Comparison of ENCODE assay signal across 2 cellular contexts in the genomic region with DNA sequence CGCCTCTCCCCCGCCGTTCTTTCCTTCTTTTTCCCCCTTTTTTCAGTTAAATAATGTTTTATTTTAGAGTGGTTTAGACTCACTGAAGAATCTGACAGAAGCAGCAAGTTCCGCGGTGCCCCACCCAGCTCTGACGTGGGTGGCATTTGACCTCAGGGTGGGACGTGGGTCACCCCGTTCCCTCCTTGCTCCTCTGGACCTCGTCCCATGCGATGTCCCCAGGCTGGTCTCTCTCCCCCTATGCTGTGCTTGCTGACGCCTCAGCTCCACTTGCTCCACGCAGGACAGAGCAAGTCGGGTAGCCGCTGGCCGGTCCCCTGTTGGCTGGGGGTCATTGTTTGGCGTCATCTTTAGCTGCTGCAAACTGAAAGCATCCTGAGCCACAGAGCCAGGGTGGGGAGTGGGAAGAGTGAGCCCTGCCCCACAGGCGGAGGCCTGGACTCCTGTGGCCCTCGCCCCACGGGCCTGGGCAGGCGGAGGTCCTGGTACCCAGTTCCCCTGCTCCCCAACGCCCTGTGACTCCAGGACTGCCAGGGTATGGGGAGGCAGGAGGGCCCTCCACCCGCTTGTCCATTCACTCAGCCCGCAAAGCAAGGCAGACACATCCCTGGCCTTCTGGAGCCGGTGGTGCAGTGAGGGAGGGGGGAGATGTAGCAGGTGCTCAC.
TF ChIP-seq lines count a peak whose summit lies in the region.

No MANE protein-coding gene starts in this region.

TF ChIP-seq in SK-N-SH, 30 proteins besides CTCF, POLR2A, EP300 and RAD21:
- TF ChIP-seq YY1 (IDR thresholded peaks at IDR 0.05; ENCODE audit: low read depth) (no peak), RFX5 (IDR thresholded peaks at IDR 0.05; ENCODE audit: low read length) (no peak), FOXJ3 (CRISPR knock-in tag; IDR thresholded peaks at IDR 0.05) (no peak), ELF1 (IDR thresholded peaks at IDR 0.05) (no peak), TAF1 (IDR thresholded peaks at IDR 0.05; ENCODE audit: borderline replicate concordance, low read depth, low read length) (no peak), JUND (IDR thresholded peaks at IDR 0.05) (no peak), FOSL2 (IDR thresholded peaks at IDR 0.05; ENCODE audit: borderline replicate concordance, low read depth) (no peak)
- TF ChIP-seq, protein P1, sequence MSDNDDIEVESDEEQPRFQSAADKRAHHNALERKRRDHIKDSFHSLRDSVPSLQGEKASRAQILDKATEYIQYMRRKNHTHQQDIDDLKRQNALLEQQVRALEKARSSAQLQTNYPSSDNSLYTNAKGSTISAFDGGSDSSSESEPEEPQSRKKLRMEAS (IDR thresholded peaks at IDR 0.05; ENCODE audit: low read depth): no peak
- TF ChIP-seq, protein P2, sequence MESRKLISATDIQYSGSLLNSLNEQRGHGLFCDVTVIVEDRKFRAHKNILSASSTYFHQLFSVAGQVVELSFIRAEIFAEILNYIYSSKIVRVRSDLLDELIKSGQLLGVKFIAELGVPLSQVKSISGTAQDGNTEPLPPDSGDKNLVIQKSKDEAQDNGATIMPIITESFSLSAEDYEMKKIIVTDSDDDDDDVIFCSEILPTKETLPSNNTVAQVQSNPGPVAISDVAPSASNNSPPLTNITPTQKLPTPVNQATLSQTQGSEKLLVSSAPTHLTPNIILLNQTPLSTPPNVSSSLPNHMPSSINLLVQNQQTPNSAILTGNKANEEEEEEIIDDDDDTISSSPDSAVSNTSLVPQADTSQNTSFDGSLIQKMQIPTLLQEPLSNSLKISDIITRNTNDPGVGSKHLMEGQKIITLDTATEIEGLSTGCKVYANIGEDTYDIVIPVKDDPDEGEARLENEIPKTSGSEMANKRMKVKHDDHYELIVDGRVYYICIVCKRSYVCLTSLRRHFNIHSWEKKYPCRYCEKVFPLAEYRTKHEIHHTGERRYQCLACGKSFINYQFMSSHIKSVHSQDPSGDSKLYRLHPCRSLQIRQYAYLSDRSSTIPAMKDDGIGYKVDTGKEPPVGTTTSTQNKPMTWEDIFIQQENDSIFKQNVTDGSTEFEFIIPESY (IDR thresholded peaks at IDR 0.05; ENCODE audit: borderline replicate concordance, low read depth): no peak
- TF ChIP-seq, protein P3, sequence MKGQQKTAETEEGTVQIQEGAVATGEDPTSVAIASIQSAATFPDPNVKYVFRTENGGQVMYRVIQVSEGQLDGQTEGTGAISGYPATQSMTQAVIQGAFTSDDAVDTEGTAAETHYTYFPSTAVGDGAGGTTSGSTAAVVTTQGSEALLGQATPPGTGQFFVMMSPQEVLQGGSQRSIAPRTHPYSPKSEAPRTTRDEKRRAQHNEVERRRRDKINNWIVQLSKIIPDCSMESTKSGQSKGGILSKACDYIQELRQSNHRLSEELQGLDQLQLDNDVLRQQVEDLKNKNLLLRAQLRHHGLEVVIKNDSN (IDR thresholded peaks at IDR 0.05; ENCODE audit: borderline replicate concordance, low read depth): no peak
- TF ChIP-seq, protein P4, sequence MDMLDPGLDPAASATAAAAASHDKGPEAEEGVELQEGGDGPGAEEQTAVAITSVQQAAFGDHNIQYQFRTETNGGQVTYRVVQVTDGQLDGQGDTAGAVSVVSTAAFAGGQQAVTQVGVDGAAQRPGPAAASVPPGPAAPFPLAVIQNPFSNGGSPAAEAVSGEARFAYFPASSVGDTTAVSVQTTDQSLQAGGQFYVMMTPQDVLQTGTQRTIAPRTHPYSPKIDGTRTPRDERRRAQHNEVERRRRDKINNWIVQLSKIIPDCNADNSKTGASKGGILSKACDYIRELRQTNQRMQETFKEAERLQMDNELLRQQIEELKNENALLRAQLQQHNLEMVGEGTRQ (IDR thresholded peaks at IDR 0.05; ENCODE audit: borderline replicate concordance, low read depth, low read length): no peak

TF ChIP-seq in SK-N-SH treated with all-trans-retinoic acid at 6 μM for 48 hours, 23 proteins besides CTCF, POLR2A, EP300 and RAD21:
- TF ChIP-seq ZNF8 (CRISPR knock-in tag; IDR thresholded peaks at IDR 0.05) (no peak), TOX (CRISPR knock-in tag; IDR thresholded peaks at IDR 0.05; ENCODE audit: borderline replicate concordance) (no peak)
- TF ChIP-seq, protein P5, sequence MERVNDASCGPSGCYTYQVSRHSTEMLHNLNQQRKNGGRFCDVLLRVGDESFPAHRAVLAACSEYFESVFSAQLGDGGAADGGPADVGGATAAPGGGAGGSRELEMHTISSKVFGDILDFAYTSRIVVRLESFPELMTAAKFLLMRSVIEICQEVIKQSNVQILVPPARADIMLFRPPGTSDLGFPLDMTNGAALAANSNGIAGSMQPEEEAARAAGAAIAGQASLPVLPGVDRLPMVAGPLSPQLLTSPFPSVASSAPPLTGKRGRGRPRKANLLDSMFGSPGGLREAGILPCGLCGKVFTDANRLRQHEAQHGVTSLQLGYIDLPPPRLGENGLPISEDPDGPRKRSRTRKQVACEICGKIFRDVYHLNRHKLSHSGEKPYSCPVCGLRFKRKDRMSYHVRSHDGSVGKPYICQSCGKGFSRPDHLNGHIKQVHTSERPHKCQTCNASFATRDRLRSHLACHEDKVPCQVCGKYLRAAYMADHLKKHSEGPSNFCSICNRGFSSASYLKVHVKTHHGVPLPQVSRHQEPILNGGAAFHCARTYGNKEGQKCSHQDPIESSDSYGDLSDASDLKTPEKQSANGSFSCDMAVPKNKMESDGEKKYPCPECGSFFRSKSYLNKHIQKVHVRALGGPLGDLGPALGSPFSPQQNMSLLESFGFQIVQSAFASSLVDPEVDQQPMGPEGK (CRISPR knock-in tag; IDR thresholded peaks at IDR 0.05; ENCODE audit: borderline replicate concordance): no peak
TF ChIP-seq in SK-N-SH treated with all-trans-retinoic acid at 6 μM for 48 hours: peak in this region for 0.
